8 cellular contexts compared by ENCODE assay signal in genomic region chr3:115783938-115784738, GRCh38.
A peak's percentile ranks its signal among the peaks of the same experiment; 100 is the strongest.
DNase-seq lines count a peak whose midpoint lies in the region; ATAC-seq and TF ChIP-seq lines count a peak whose summit lies in the region.

No MANE protein-coding gene starts in this region.

- H2AFZ ChIP-seq in KMS-11 (ENCODE audit: low read depth) (peak overlapping the region; percentile 88), PC-9 (peak overlapping the region; percentile 84)

- CTCF ChIA-PET in PC-9 (lab: Charles Lee), result interaction anchor here (0.6 to 1.3 kb wide), 7 partner anchors 31 to 1472 kb away, joined by 3 to 7 read pairs (median 4); no protein-coding TSS in a partner anchor

- no peaks in the 10 kb centered on the region for H3K9me2 ChIP-seq in PC-9 (ENCODE audit: insufficient read depth)

- ATAC-seq in GM21825 (IDR thresholded peaks at IDR 0.05; ENCODE audit: unreplicated experiment), result peak; percentile 91
- ATAC-seq in activated T-cell treated with anti-CD3 and anti-CD28 coated beads, Interleukin-2, amount 50 U/mL, for 4 hours, result peak; percentile 92 to 93

- H3K4me2 ChIP-seq in KMS-11 (peak overlapping the region; percentile 76), PC-9 (peak overlapping the region; percentile 92)

- intact Hi-C loops in PC-9 (cut with micrococcal nuclease; ENCODE audit: unreplicated experiment) (loop anchor here (1.0 to 10.0 kb wide), 7 partner anchors 30 to 1159 kb away; partner anchors contain the start of gene ZBTB20), esophagus squamous epithelium (cut with DNase I) (no loop called here)

- TF ChIP-seq CTCF in KMS-11 (conservative IDR thresholded peaks at IDR 0.05; ENCODE audit: low read depth, low read length), result peak; percentile 91
- peak; percentile 95 for TF ChIP-seq CTCF in PC-9 (conservative IDR thresholded peaks at IDR 0.05)
- TF ChIP-seq CTCF in esophagus squamous epithelium (IDR thresholded peaks at IDR 0.05), result peak; percentile 98 to 99 (median 99)

- 1% methylated on average over 20 to 31 of the region's 81 CpGs for WGBS in esophagus squamous epithelium, 2 donors

- no peaks in the 10 kb centered on the region for H4K20me1 ChIP-seq in KMS-11 (ENCODE audit: insufficient read depth)
- H4K20me1 ChIP-seq in PC-9 (ENCODE audit: insufficient read depth), result no peaks in the 10 kb centered on the region

- H3K9ac ChIP-seq in KMS-11, result peak overlapping the region; percentile 85

- BruUV-seq in PC-9 (replicated peaks; lab: Mats Ljungman, UMichigan), result TSS peak; percentile 45

- H3K4me1 Mint-ChIP-seq in activated T-cell treated with anti-CD3 and anti-CD28 coated beads, Interleukin-2, amount 50 U/mL, for 4 hours (ENCODE audit: low read depth), result peaks cover 21% of the 10 kb centered on the region

- POLR2A ChIA-PET in PC-9 (lab: Charles Lee; ENCODE audit: unreplicated experiment), result interaction anchor here (0.6 to 0.9 kb wide), 7 partner anchors 21 to 1954 kb away, joined by 3 to 6 read pairs (median 4); partner anchors contain the start of gene ZBTB20

- H3K4me1 ChIP-seq in KMS-11 (ENCODE audit: low read depth, poor library complexity, severe bottlenecking), result peaks cover 12% of the 10 kb centered on the region
- H3K4me1 ChIP-seq in PC-9 (replicated peaks; ENCODE audit: insufficient read depth), result peaks cover 35% of the 10 kb centered on the region
- peaks cover 10 to 27% (median 11%) of the 10 kb centered on the region in 3 donors for H3K4me1 ChIP-seq in esophagus squamous epithelium

- H3K4me3 ChIP-seq in KMS-11 (IDR thresholded peaks at IDR 0.05; ENCODE audit: insufficient read depth, low read depth, low read length) (peak overlapping the region; percentile 96), PC-9 (peak overlapping the region; percentile 73), esophagus squamous epithelium (peak overlapping the region; percentile 62 to 80 (median 70))

- H3K4me3 Mint-ChIP-seq in activated T-cell treated with anti-CD3 and anti-CD28 coated beads, Interleukin-2, amount 50 U/mL, for 4 hours, result peak overlapping the region; percentile 84

- no peaks in the 10 kb centered on the region for H3K27me3 ChIP-seq in KMS-11 (ENCODE audit: insufficient read depth, low read depth)
- no peaks in the 10 kb centered on the region for H3K27me3 ChIP-seq in PC-9 (ENCODE audit: insufficient read depth, low read depth)
- H3K27me3 ChIP-seq in esophagus squamous epithelium, result no peaks in the 10 kb centered on the region

- DNase-seq in DMS79 (lab: John Stamatoyannopoulos, UW), result peak; percentile 87
- DNase-seq in PC-9, result peak; percentile 83 to 95
- peak; percentile 89 for DNase-seq in activated T-cell treated with anti-CD3 and anti-CD28 coated beads, Interleukin-2, amount 50 U/mL, for 4 hours
- DNase-seq in esophagus squamous epithelium (lab: John Stamatoyannopoulos, UW), result peak; percentile 64
- DNase-seq in myocyte (ENCODE audit: low read depth), result peak; percentile 94
- DNase-seq in stimulated activated CD8-positive, alpha-beta memory T cell treated with anti-CD3 and anti-CD28 coated beads, Interleukin-7, amount 100 ng/mL, for 4 hours (ENCODE audit: low read depth in 2 of 2), result peak; percentile 89 to 92

- H3K79me2 ChIP-seq in KMS-11 (ENCODE audit: insufficient read depth, low read depth), result no peaks in the 10 kb centered on the region
- no peaks in the 10 kb centered on the region for H3K79me2 ChIP-seq in PC-9 (ENCODE audit: low read depth)

- H3K9me3 Mint-ChIP-seq in activated T-cell treated with anti-CD3 and anti-CD28 coated beads, Interleukin-2, amount 50 U/mL, for 4 hours, result no peaks in the 10 kb centered on the region

- H3K27ac ChIP-seq in KMS-11, result peak overlapping the region; percentile 90
- peak overlapping the region; percentile 63 for H3K27ac ChIP-seq in PC-9
- H3K27ac ChIP-seq in esophagus squamous epithelium, result peak overlapping the region; percentile 88 to 96 (median 94)

- peak in 3 of 4 donors; percentile 42 to 66 (median 45) for TF ChIP-seq POLR2A in esophagus squamous epithelium (IDR thresholded peaks at IDR 0.05)

- H3K9me3 ChIP-seq in PC-9 (ENCODE audit: insufficient read depth, low read depth) (no peaks in the 10 kb centered on the region), esophagus squamous epithelium (no peaks in the 10 kb centered on the region)

- peaks cover 32% of the 10 kb centered on the region for H3F3A ChIP-seq in PC-9 (ENCODE audit: insufficient read depth, low read depth)

- H3K36me3 ChIP-seq in KMS-11 (ENCODE audit: insufficient read depth) (no peaks in the 10 kb centered on the region), PC-9 (ENCODE audit: low read depth) (no peaks in the 10 kb centered on the region), esophagus squamous epithelium (no peaks in the 10 kb centered on the region)

- H3K27me3 Mint-ChIP-seq in activated T-cell treated with anti-CD3 and anti-CD28 coated beads, Interleukin-2, amount 50 U/mL, for 4 hours (ENCODE audit: low read depth), result no peaks in the 10 kb centered on the region

- no peaks in the 10 kb centered on the region for H3K36me3 Mint-ChIP-seq in activated T-cell treated with anti-CD3 and anti-CD28 coated beads, Interleukin-2, amount 50 U/mL, for 4 hours (ENCODE audit: insufficient read depth)

Comparison
In these comparisons a context has a peak if more than half of its experiments do, and no peak if none do; other contexts are left out.
1. Peak in every context shown above with its lines: DNase-seq, ATAC-seq, H3K4me3 ChIP-seq and H3K27ac ChIP-seq.